25 cellular contexts compared by ENCODE assay signal in genomic region chr10:72893136-72893798, GRCh38. TPM values are rescaled to one million over a fixed set of nuclear protein-coding genes. Genes with fewer than 3 reads are reported as not detected.
"Had no signal": no experiment of that assay in that cellular context is flagged by ENCODE, and none has a peak within 500 bp of the region (broad histone marks: within the 10 kb centered on the region; RNA-seq: fewer than 3 reads in every experiment).

Gene OIT3 (plus strand): TSS chr10:72893739. CDS start chr10:72893799, 60 bp downstream.

- H3K4me1 ChIP-seq: breast epithelium, upper lobe of left lung had no signal

- DNase-seq: activated CD4-positive, alpha-beta T cell treated with anti-CD3 and anti-CD28 coated beads, Interleukin-2, amount 10 ng/mL, durations not matched to agents 7 days and 5 days; activated CD4-positive, CD25-positive, alpha-beta regulatory T cell treated with anti-CD3 and anti-CD28 coated beads, Interleukin-2, amount 50 U/mL, for 72 hours; activated CD8-positive, alpha-beta T cell treated with anti-CD3 and anti-CD28 coated beads, Interleukin-2, amount 10 ng/mL, durations not matched to agents 7 days and 5 days; activated gamma-delta T cell treated with Interleukin-2 at 50 U/mL for 16 hours; activated T-cell treated with anti-CD3 and anti-CD28 coated beads, Interleukin-2, amount 50 U/mL, for 1 hour; erythroblast; glutamatergic neuron; immature natural killer cell; nucleus accumbens; stimulated activated CD4-positive, alpha-beta T cell treated with anti-CD3 and anti-CD28 coated beads, Interleukin-12 subunit alpha, Interleukin-12 subunit beta, amount 100 ng/mL, for 4 hours; stimulated activated CD4-positive, alpha-beta T cell treated with anti-CD3 and anti-CD28 coated beads, Interleukin-4, amount 100 ng/mL, for 4 hours; stimulated activated naive CD8-positive, alpha-beta T cell treated with anti-CD3 and anti-CD28 coated beads, Interleukin-15, Interleukin-2, amounts not matched to agents 100 U/mL and 50 U/mL, for 24 hours; upper lobe of left lung; WERI-Rb-1 had no signal

- H3K27ac Mint-ChIP-seq: activated CD4-positive, alpha-beta T cell treated with anti-CD3 and anti-CD28 coated beads, Interleukin-2, amount 10 ng/mL, durations not matched to agents 7 days and 5 days; activated CD8-positive, alpha-beta T cell treated with anti-CD3 and anti-CD28 coated beads, Interleukin-2, amount 10 ng/mL, durations not matched to agents 7 days and 5 days; activated naive CD4-positive, alpha-beta T cell treated with anti-CD3 and anti-CD28 coated beads, Interleukin-2, amount 50 U/mL, for 72 hours; immature natural killer cell; memory B cell; natural killer cell treated with Interleukin-12 subunit alpha and Interleukin-12 subunit beta and Interleukin-15 and Interleukin-18, amount 100 ng/mL, for 72 hours had no signal

- H3K36me3 ChIP-seq: breast epithelium, WERI-Rb-1 had no signal

- H3K27me3 ChIP-seq: breast epithelium, hepatocyte, upper lobe of left lung had no signal

- H3K9me3 Mint-ChIP-seq: activated CD4-positive, alpha-beta T cell treated with anti-CD3 and anti-CD28 coated beads, Interleukin-2, amount 10 ng/mL, durations not matched to agents 7 days and 5 days; memory B cell; natural killer cell treated with Interleukin-12 subunit alpha and Interleukin-12 subunit beta and Interleukin-15 and Interleukin-18, amount 100 ng/mL, for 72 hours had no signal

- H2AFZ ChIP-seq: hepatocyte had no signal

- H3K4me3 ChIP-seq: breast epithelium, hepatocyte, upper lobe of left lung had no signal

- H3K4me2 ChIP-seq: hepatocyte had no signal

- ATAC-seq: activated CD8-positive, alpha-beta T cell treated with anti-CD3 and anti-CD28 coated beads, Interleukin-2, amount 10 ng/mL, durations not matched to agents 7 days and 5 days; activated naive CD4-positive, alpha-beta T cell treated with anti-CD3 and anti-CD28 coated beads, Interleukin-2, amount 50 U/mL, for 72 hours; natural killer cell treated with Interleukin-12 subunit alpha and Interleukin-12 subunit beta and Interleukin-15 and Interleukin-18, amount 100 ng/mL, for 72 hours; SK-N-SH treated with all-trans-retinoic acid at 6 μM for 48 hours; stimulated activated naive CD8-positive, alpha-beta T cell treated with anti-CD3 and anti-CD28 coated beads, Interleukin-15, Interleukin-2, amounts not matched to agents 100 U/mL and 50 U/mL, for 24 hours had no signal

- H3K4me3 Mint-ChIP-seq: activated CD4-positive, alpha-beta T cell treated with anti-CD3 and anti-CD28 coated beads, Interleukin-2, amount 10 ng/mL, durations not matched to agents 7 days and 5 days; activated CD8-positive, alpha-beta T cell treated with anti-CD3 and anti-CD28 coated beads, Interleukin-2, amount 10 ng/mL, durations not matched to agents 7 days and 5 days; immature natural killer cell; memory B cell; natural killer cell treated with Interleukin-12 subunit alpha and Interleukin-12 subunit beta and Interleukin-15 and Interleukin-18, amount 100 ng/mL, for 72 hours had no signal

- H3K9me3 ChIP-seq: breast epithelium, upper lobe of left lung had no signal

- H3K27ac ChIP-seq: breast epithelium, hepatocyte, upper lobe of left lung, WERI-Rb-1 had no signal

- H3K4me1 Mint-ChIP-seq: memory B cell had no signal

- H3K79me2 ChIP-seq: hepatocyte had no signal

RNA-seq across cellular contexts. Expression of gene OIT3, which starts in this region (rescaled TPM):
- total RNA-seq: activated CD4-positive, alpha-beta T cell treated with anti-CD3 and anti-CD28 coated beads, Interleukin-2, amount 10 ng/mL, durations not matched to agents 7 days and 5 days; activated CD8-positive, alpha-beta T cell treated with anti-CD3 and anti-CD28 coated beads, Interleukin-2, amount 10 ng/mL, durations not matched to agents 7 days and 5 days; activated naive CD4-positive, alpha-beta T cell treated with anti-CD3 and anti-CD28 coated beads, Interleukin-2, amount 50 U/mL, for 72 hours; hepatocyte; kidney epithelial cell; lower leg skin; natural killer cell treated with Interleukin-12 subunit alpha and Interleukin-12 subunit beta and Interleukin-15 and Interleukin-18, amount 100 ng/mL, for 72 hours; subcutaneous adipose tissue; T-helper 2 cell treated with Interferon-gamma antibody and Interleukin-4, amounts not matched to agents 100 ng/mL and 5 ng/mL, for 36 hours had no signal
- polyA plus RNA-seq: adipose tissue, immature natural killer cell had no signal
